ENCODE assay signal across 8 cellular contexts in the genomic region with DNA sequence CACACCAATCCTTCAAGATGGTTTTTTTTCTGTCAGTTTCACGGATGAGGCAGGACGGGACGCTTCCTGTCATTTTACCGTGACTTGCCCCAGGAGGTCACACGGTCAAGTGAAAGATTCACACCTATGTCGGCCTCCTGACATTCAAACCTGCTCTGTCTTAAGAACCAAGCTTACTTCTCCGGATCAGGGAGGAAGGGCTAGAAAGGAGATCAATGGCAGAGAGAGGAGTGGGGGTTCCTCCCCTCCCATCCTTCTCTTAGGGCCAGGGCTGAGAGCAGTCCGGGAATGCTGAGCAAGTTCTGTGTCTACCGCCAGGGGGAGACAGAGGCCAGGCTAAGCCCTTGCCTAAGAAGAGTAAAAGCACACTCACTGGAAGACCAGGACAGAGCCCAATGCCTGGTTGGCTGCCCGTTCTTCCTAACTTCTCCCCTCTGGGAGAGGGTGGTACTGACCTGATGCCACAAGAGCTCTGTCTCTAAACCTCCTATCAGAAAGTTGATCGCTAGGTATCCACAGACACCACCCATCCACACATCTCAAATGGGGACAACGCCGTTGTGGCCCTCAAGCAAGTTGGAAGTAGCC. TPM values are rescaled to one million over a fixed set of nuclear protein-coding genes. Genes with fewer than 3 reads are reported as not detected.
DNase-seq lines count a peak whose midpoint lies in the region; ATAC-seq and TF ChIP-seq lines count a peak whose summit lies in the region.

No MANE protein-coding gene starts in this region.

- H2AK5ac ChIP-seq in neuronal stem cell (ENCODE audit: low read depth, low read length) = no peak overlapping the region

- no peaks in the 10 kb centered on the region for H4K20me1 ChIP-seq in MM.1S (ENCODE audit: insufficient read depth, low read length)

- no peak overlapping the region for H3K18ac ChIP-seq in neuronal stem cell (ENCODE audit: low read length)

- H3K4ac ChIP-seq in neuronal stem cell (ENCODE audit: low read length) = no peak overlapping the region

- H3K14ac ChIP-seq in neuronal stem cell (ENCODE audit: low read length) = no peak overlapping the region

- no CpG with 5 or more reads among the region's 13 CpGs for WGBS in neuronal stem cell (ENCODE audit: extremely low coverage in 2 of 2, insufficient read length in 2 of 2, insufficient replicate concordance in 1 of 2), 2 donors

- peak overlapping the region; percentile 52 for H3K4me3 ChIP-seq in MM.1S (ENCODE audit: low read length)
- H3K4me3 ChIP-seq in neuronal stem cell (ENCODE audit: low read length in 2 of 2) = peak overlapping the region; percentile 49 to 53
- H3K4me3 ChIP-seq in stomach smooth muscle (ENCODE audit: low read length in 2 of 2) = peak overlapping the region; percentile 71 to 83

- H3K9me2 ChIP-seq in MM.1S (replicated peaks; ENCODE audit: insufficient read depth, low read length) = no peaks in the 10 kb centered on the region

- H2BK15ac ChIP-seq in neuronal stem cell (ENCODE audit: low read length) = no peak overlapping the region

- TF ChIP-seq CTCF in MM.1S (IDR thresholded peaks at IDR 0.05; ENCODE audit: low read length) = peak; percentile 68

- peak in 13 of 14 donors; percentile 21 to 85 (median 77) for DNase-seq in C1 segment of cervical spinal cord (lab: John Stamatoyannopoulos, UW)
- DNase-seq in MM.1S = peak; percentile 56
- peak; percentile 84 for DNase-seq in SHP77 treated with DMSO at 0.1 percent for 48 hours (lab: John Stamatoyannopoulos, UW)
- peak; percentile 45 to 63 (median 52) for DNase-seq in activated naive CD4-positive, alpha-beta T cell (lab: John Stamatoyannopoulos, UW)
- peak; percentile 75 for DNase-seq in germinal center (ENCODE audit: low spot score)
- DNase-seq in neuronal stem cell (ENCODE audit: low spot score) = peak; percentile 95

- no peak overlapping the region for H2BK5ac ChIP-seq in neuronal stem cell (ENCODE audit: low read length)

- H3K27ac ChIP-seq in MM.1S (ENCODE audit: low read length) (no peak overlapping the region), neuronal stem cell (replicated peaks; ENCODE audit: low read length) (no peak overlapping the region), stomach smooth muscle (ENCODE audit: low read length) (no peak overlapping the region)

- ATAC-seq in GM19468 (IDR thresholded peaks at IDR 0.05; ENCODE audit: extremely low read depth, unreplicated experiment) = peak; percentile 9

- H4K91ac ChIP-seq in neuronal stem cell (ENCODE audit: low read depth, low read length, poor library complexity) = no peak overlapping the region

- peaks cover 16% of the 10 kb centered on the region for H3K27me3 ChIP-seq in MM.1S (replicated peaks; ENCODE audit: insufficient read depth, low read length)
- H3K27me3 ChIP-seq in neuronal stem cell (ENCODE audit: control insufficient read depth in 3 of 3, insufficient read depth in 3 of 3, low read depth in 1 of 3, low read length in 3 of 3) = peaks cover 8 to 83% (median 31%) of the 10 kb centered on the region in 3 experiments
- peaks cover 4 to 6% of the 10 kb centered on the region in 2 donors for H3K27me3 ChIP-seq in stomach smooth muscle (ENCODE audit: control insufficient read depth in 1 of 2, insufficient read depth in 2 of 2, low read length in 2 of 2)

- H3F3A ChIP-seq in MM.1S (ENCODE audit: insufficient read depth, low read length) = no peaks in the 10 kb centered on the region

- peaks cover 5% of the 10 kb centered on the region; the same call in 1 of the 2 replicates for H3K4me1 ChIP-seq in MM.1S (ENCODE audit: low read length)
- H3K4me1 ChIP-seq in neuronal stem cell (ENCODE audit: control insufficient read depth in 2 of 2, insufficient read depth in 1 of 2, low read depth in 1 of 2, low read length in 2 of 2) = peaks cover 6 to 12% of the 10 kb centered on the region in 2 donors
- H3K4me1 ChIP-seq in stomach smooth muscle (ENCODE audit: control insufficient read depth, insufficient read depth, low read length) = peaks cover 28% of the 10 kb centered on the region

- H3K4me2 ChIP-seq in MM.1S (ENCODE audit: low read depth, low read length) (peak overlapping the region; percentile 91), neuronal stem cell (ENCODE audit: insufficient read depth, low read length, poor library complexity, severe bottlenecking) (peak overlapping the region; percentile 100)

- no peak overlapping the region for H2BK12ac ChIP-seq in neuronal stem cell (ENCODE audit: low read length)

- H3K79me2 ChIP-seq in MM.1S (ENCODE audit: low read length) = no peaks in the 10 kb centered on the region

- no peak overlapping the region for H2BK120ac ChIP-seq in neuronal stem cell (ENCODE audit: low read depth, low read length)

- H3K36me3 ChIP-seq in MM.1S (replicated peaks; ENCODE audit: insufficient read depth, low read length) (no peaks in the 10 kb centered on the region), neuronal stem cell (replicated peaks in 1 of 2; ENCODE audit: control insufficient read depth in 2 of 2, insufficient read depth in 2 of 2, low read length in 2 of 2) (no peaks in the 10 kb centered on the region), stomach smooth muscle (ENCODE audit: control insufficient read depth in 2 of 2, insufficient read depth in 2 of 2, low read length in 2 of 2) (no peaks in the 10 kb centered on the region)

- H3K9ac ChIP-seq in MM.1S (ENCODE audit: low read length) (no peak overlapping the region), neuronal stem cell (ENCODE audit: low read depth, low read length, poor library complexity) (no peak overlapping the region), stomach smooth muscle (ENCODE audit: low read length in 2 of 2) (peak overlapping the region; percentile 36 to 47)

- no peak overlapping the region for H2AFZ ChIP-seq in MM.1S (ENCODE audit: low read length)
- peak overlapping the region; percentile 96 for H2AFZ ChIP-seq in neuronal stem cell (ENCODE audit: low read length)

- no peak overlapping the region for H3K23ac ChIP-seq in neuronal stem cell (ENCODE audit: low read depth, low read length, poor library complexity)

- no peaks in the 10 kb centered on the region for H3K79me1 ChIP-seq in neuronal stem cell (ENCODE audit: low read depth, low read length)

- no peak overlapping the region for H4K8ac ChIP-seq in neuronal stem cell (ENCODE audit: low read depth, low read length)

- H3K9me3 ChIP-seq in MM.1S (replicated peaks; ENCODE audit: insufficient read depth, low read length) = no peaks in the 10 kb centered on the region
- H3K9me3 ChIP-seq in neuronal stem cell (replicated peaks in 1 of 2; ENCODE audit: control insufficient read depth in 2 of 2, insufficient read depth in 1 of 2, low read depth in 1 of 2, low read length in 2 of 2) = no peaks in the 10 kb centered on the region
- no peaks in the 10 kb centered on the region for H3K9me3 ChIP-seq in stomach smooth muscle (ENCODE audit: control insufficient read depth in 2 of 2, low read length in 2 of 2)

RNA-seq across cellular contexts. Expression of gene PPM1J, which starts 1.1 kb away (rescaled TPM):
- polyA plus RNA-seq in neuronal stem cell (2013, experiment 1 of 2) = 3.8 TPM
- polyA plus RNA-seq in neuronal stem cell (2013, experiment 2 of 2) = 3.8 TPM

RNA-seq across cellular contexts. Expression of gene RHOC, which starts 9.3 kb away (rescaled TPM):
- polyA plus RNA-seq in neuronal stem cell (2013, experiment 1 of 2) = 62.8 TPM
- 63.2 TPM for polyA plus RNA-seq in neuronal stem cell (2013, experiment 2 of 2)

RNA-seq across cellular contexts. Expression of gene MOV10, which starts 41.8 kb away (rescaled TPM):
- polyA plus RNA-seq in neuronal stem cell (2013, experiment 1 of 2) = 58.9 TPM
- polyA plus RNA-seq in neuronal stem cell (2013, experiment 2 of 2) = 58.7 TPM

Comparison
In these comparisons a context has a peak if more than half of its experiments do, and no peak if none do; other contexts are left out.
1. H3K9ac ChIP-seq: peak in stomach smooth muscle (2 of 2); none in MM.1S (single experiment) and neuronal stem cell (single experiment).
2. Peak in every context shown above with its lines, with median percentiles within 50 percentile points of each other: DNase-seq and H3K4me3 ChIP-seq.